9 cellular contexts compared by ENCODE assay signal in genomic region chr22:25202290-25202921, GRCh38. TPM values are rescaled to one million over a fixed set of nuclear protein-coding genes. Genes with fewer than 3 reads are reported as not detected.
A peak's percentile ranks its signal among the peaks of the same experiment; 100 is the strongest.
DNase-seq lines count a peak whose midpoint lies in the region; ATAC-seq and TF ChIP-seq lines count a peak whose summit lies in the region.
"Had no signal": no experiment of that assay in that cellular context is flagged by ENCODE, and none has a peak within 500 bp of the region (broad histone marks: within the 10 kb centered on the region; RNA-seq: fewer than 3 reads in every experiment).

No MANE protein-coding gene starts in this region.

- H3K36me3 Mint-ChIP-seq in activated naive CD8-positive, alpha-beta T cell treated with anti-CD3 and anti-CD28 coated beads, Interleukin-2, amount 10 ng/mL, durations not matched to agents 7 days and 5 days = no peaks in the 10 kb centered on the region

- POLR2A ChIA-PET in activated naive CD8-positive, alpha-beta T cell treated with anti-CD3 and anti-CD28 coated beads, Interleukin-2, amount 10 ng/mL, durations not matched to agents 7 days and 5 days (lab: Charles Lee) = interaction anchor here (0.8 kb wide), 1 partner anchor 121 kb away, joined by 3 read pairs; no protein-coding TSS in a partner anchor

- intact Hi-C loops in left cardiac atrium (cut with DNase I) = no loop called here

- peak overlapping the region; percentile 39 for H3K27ac Mint-ChIP-seq in activated naive CD8-positive, alpha-beta T cell treated with anti-CD3 and anti-CD28 coated beads, Interleukin-2, amount 10 ng/mL, durations not matched to agents 7 days and 5 days

- H3K27me3 Mint-ChIP-seq in activated naive CD8-positive, alpha-beta T cell treated with anti-CD3 and anti-CD28 coated beads, Interleukin-2, amount 10 ng/mL, durations not matched to agents 7 days and 5 days = no peaks in the 10 kb centered on the region

- no peaks in the 10 kb centered on the region for H3K9me3 Mint-ChIP-seq in activated naive CD8-positive, alpha-beta T cell treated with anti-CD3 and anti-CD28 coated beads, Interleukin-2, amount 10 ng/mL, durations not matched to agents 7 days and 5 days

- H3K4me3 Mint-ChIP-seq in activated naive CD8-positive, alpha-beta T cell treated with anti-CD3 and anti-CD28 coated beads, Interleukin-2, amount 10 ng/mL, durations not matched to agents 7 days and 5 days = no peak overlapping the region

- ATAC-seq in SK-N-SH treated with all-trans-retinoic acid at 6 μM for 48 hours (peak; percentile 91), left cardiac atrium (peak; percentile 15 to 68), HG02642 (IDR thresholded peaks at IDR 0.05; ENCODE audit: poor library complexity, unreplicated experiment) (no peak), HG02763 (IDR thresholded peaks at IDR 0.05; ENCODE audit: unreplicated experiment) (no peak)
- peak; percentile 37 for ATAC-seq in activated naive CD8-positive, alpha-beta T cell treated with anti-CD3 and anti-CD28 coated beads, Interleukin-2, amount 10 ng/mL, durations not matched to agents 7 days and 5 days (ENCODE audit: low read depth)

- DNase-seq in DMS153 (lab: John Stamatoyannopoulos, UW) (peak; percentile 27), LoVo (ENCODE audit: low spot score) (peak; percentile 54), left cardiac atrium (peak; percentile 49), retina (peak; percentile 80)
- peak; percentile 65 for DNase-seq in activated naive CD8-positive, alpha-beta T cell treated with anti-CD3 and anti-CD28 coated beads, Interleukin-2, amount 10 ng/mL, durations not matched to agents 7 days and 5 days

- peaks cover 17% of the 10 kb centered on the region for H3K4me1 Mint-ChIP-seq in activated naive CD8-positive, alpha-beta T cell treated with anti-CD3 and anti-CD28 coated beads, Interleukin-2, amount 10 ng/mL, durations not matched to agents 7 days and 5 days

TF ChIP-seq in SK-N-SH treated with all-trans-retinoic acid at 6 μM for 48 hours, 23 proteins besides CTCF, POLR2A, EP300 and RAD21:
- TF ChIP-seq ISL1 (CRISPR knock-in tag; IDR thresholded peaks at IDR 0.05) = no peak
- no peak for TF ChIP-seq ZNF70 (CRISPR knock-in tag; IDR thresholded peaks at IDR 0.05)
- TF ChIP-seq POU6F1 (CRISPR knock-in tag; IDR thresholded peaks at IDR 0.05; ENCODE audit: borderline replicate concordance, low read depth) = no peak
- no peak for TF ChIP-seq BACH2 (CRISPR knock-in tag; IDR thresholded peaks at IDR 0.05; ENCODE audit: borderline replicate concordance)
- TF ChIP-seq CSDC2 (CRISPR knock-in tag; IDR thresholded peaks at IDR 0.05) = no peak
- TF ChIP-seq ESRRG (CRISPR knock-in tag; IDR thresholded peaks at IDR 0.05) = no peak
- no peak for TF ChIP-seq CSRNP3 (CRISPR knock-in tag; IDR thresholded peaks at IDR 0.05)
- TF ChIP-seq, protein P1, sequence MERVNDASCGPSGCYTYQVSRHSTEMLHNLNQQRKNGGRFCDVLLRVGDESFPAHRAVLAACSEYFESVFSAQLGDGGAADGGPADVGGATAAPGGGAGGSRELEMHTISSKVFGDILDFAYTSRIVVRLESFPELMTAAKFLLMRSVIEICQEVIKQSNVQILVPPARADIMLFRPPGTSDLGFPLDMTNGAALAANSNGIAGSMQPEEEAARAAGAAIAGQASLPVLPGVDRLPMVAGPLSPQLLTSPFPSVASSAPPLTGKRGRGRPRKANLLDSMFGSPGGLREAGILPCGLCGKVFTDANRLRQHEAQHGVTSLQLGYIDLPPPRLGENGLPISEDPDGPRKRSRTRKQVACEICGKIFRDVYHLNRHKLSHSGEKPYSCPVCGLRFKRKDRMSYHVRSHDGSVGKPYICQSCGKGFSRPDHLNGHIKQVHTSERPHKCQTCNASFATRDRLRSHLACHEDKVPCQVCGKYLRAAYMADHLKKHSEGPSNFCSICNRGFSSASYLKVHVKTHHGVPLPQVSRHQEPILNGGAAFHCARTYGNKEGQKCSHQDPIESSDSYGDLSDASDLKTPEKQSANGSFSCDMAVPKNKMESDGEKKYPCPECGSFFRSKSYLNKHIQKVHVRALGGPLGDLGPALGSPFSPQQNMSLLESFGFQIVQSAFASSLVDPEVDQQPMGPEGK (CRISPR knock-in tag; IDR thresholded peaks at IDR 0.05; ENCODE audit: borderline replicate concordance) = no peak
- TF ChIP-seq ARNTL (CRISPR knock-in tag; IDR thresholded peaks at IDR 0.05; ENCODE audit: borderline replicate concordance, low read depth) = no peak
- TF ChIP-seq ZFP3 (CRISPR knock-in tag; IDR thresholded peaks at IDR 0.05) = no peak
- TF ChIP-seq SNAI2 (CRISPR knock-in tag; IDR thresholded peaks at IDR 0.05) = no peak
- no peak for TF ChIP-seq TCF4 (CRISPR knock-in tag; IDR thresholded peaks at IDR 0.05; ENCODE audit: borderline replicate concordance)
- TF ChIP-seq TOX (CRISPR knock-in tag; IDR thresholded peaks at IDR 0.05; ENCODE audit: borderline replicate concordance) = no peak
- no peak for TF ChIP-seq PPARA (CRISPR knock-in tag; IDR thresholded peaks at IDR 0.05; ENCODE audit: borderline replicate concordance)
- TF ChIP-seq TSHZ2 (CRISPR knock-in tag; IDR thresholded peaks at IDR 0.05) = no peak
- no peak for TF ChIP-seq OSR1 (CRISPR knock-in tag; IDR thresholded peaks at IDR 0.05)
- no peak for TF ChIP-seq ZFP30 (CRISPR knock-in tag; IDR thresholded peaks at IDR 0.05)

RNA-seq across cellular contexts. Expression of gene CRYBB3, which starts 2.7 kb away (rescaled TPM):
- total RNA-seq in activated naive CD8-positive, alpha-beta T cell treated with anti-CD3 and anti-CD28 coated beads, Interleukin-2, amount 10 ng/mL, durations not matched to agents 7 days and 5 days = under 1 TPM; 0.71 to 0.72 TPM
- not detected for total RNA-seq in left cardiac atrium

RNA-seq across cellular contexts. Expression of gene CRYBB2, which starts 17.0 kb away (rescaled TPM):
- not detected for total RNA-seq in activated naive CD8-positive, alpha-beta T cell treated with anti-CD3 and anti-CD28 coated beads, Interleukin-2, amount 10 ng/mL, durations not matched to agents 7 days and 5 days
- total RNA-seq in left cardiac atrium = under 1 TPM in 1 of 2 donors, not detected in 1; 0.29 TPM
- total RNA-seq: activated CD8-positive, alpha-beta memory T cell treated with anti-CD3 and anti-CD28 coated beads for 36 hours had no signal

Comparison
In these comparisons a context has a peak if more than half of its experiments do, and no peak if none do; other contexts are left out.
1. DNase-seq: peak in every context shown above with its lines; median percentile 80 in retina; 65 in activated naive CD8-positive, alpha-beta T cell treated with anti-CD3 and anti-CD28 coated beads, Interleukin-2, amount 10 ng/mL, durations not matched to agents 7 days and 5 days; 54 in LoVo; 49 in left cardiac atrium; 27 in DMS153.
2. ATAC-seq: peak in SK-N-SH treated with all-trans-retinoic acid at 6 μM for 48 hours (single experiment), activated naive CD8-positive, alpha-beta T cell treated with anti-CD3 and anti-CD28 coated beads, Interleukin-2, amount 10 ng/mL, durations not matched to agents 7 days and 5 days (single experiment) and left cardiac atrium (2 of 2); none in HG02642 (single experiment) and HG02763 (single experiment).